22 cellular contexts compared by ENCODE assay signal in genomic region chr21:36676039-36676950, GRCh38. TPM values are rescaled to one million over a fixed set of nuclear protein-coding genes. Genes with fewer than 3 reads are reported as not detected.
A peak's percentile ranks its signal among the peaks of the same experiment; 100 is the strongest.
DNase-seq lines count a peak whose midpoint lies in the region; ATAC-seq and TF ChIP-seq lines count a peak whose summit lies in the region.
"Had no signal": no experiment of that assay in that cellular context is flagged by ENCODE, and none has a peak within 500 bp of the region (broad histone marks: within the 10 kb centered on the region; RNA-seq: fewer than 3 reads in every experiment).

No MANE protein-coding gene starts in this region.

- H3K36me3 Mint-ChIP-seq in WTC11 = peaks cover 6% of the 10 kb centered on the region; the same call in 1 of the 2 replicates
- no peaks in the 10 kb centered on the region for H3K36me3 Mint-ChIP-seq in endothelial cell (ENCODE audit: low read depth, unreplicated experiment)

- peaks cover 83% of the 10 kb centered on the region for H3K27me3 Mint-ChIP-seq in WTC11 (ENCODE audit: low read depth)
- H3K27me3 Mint-ChIP-seq in endothelial cell (ENCODE audit: unreplicated experiment) = peaks cover 6% of the 10 kb centered on the region

- CTCF ChIA-PET in HEK293T (lab: Yijun Ruan, JAX) = no interaction called here
- CTCF ChIA-PET in WTC11 (lab: Charles Lee) = interaction anchor here (2.0 kb wide), 1 partner anchor 46 kb away, joined by 6 read pairs; no protein-coding TSS in a partner anchor

- no peak overlapping the region for H2AK5ac ChIP-seq in neuronal stem cell (ENCODE audit: low read depth, low read length)

- no peaks in the 10 kb centered on the region for H3K79me1 ChIP-seq in neuronal stem cell (ENCODE audit: low read depth, low read length)

- POLR2A ChIA-PET in HEK293T (lab: Yijun Ruan, JAX) (no interaction called here), WTC11 (lab: Charles Lee) (no interaction called here)

- H3K4ac ChIP-seq in neuronal stem cell (ENCODE audit: low read length) = no peak overlapping the region

- H3K4me3 ChIP-seq in neuronal stem cell (ENCODE audit: low read length in 2 of 2) = no peak overlapping the region
- H3K4me3 ChIP-seq: A549; BLaER1 treated with 17β-estradiol and CSF1 and Interleukin-3, amounts not matched to agents 10 nM and 100 nM; GM23248; Peyer's patch had no signal

- DNase-seq in HEK293T (ENCODE audit: extremely low spot score) = no peak
- no peak for DNase-seq in WTC11 (ENCODE audit: low spot score)
- DNase-seq in iPS-NIHi11 (ENCODE audit: low spot score) = peak; percentile 49
- peak; percentile 24 for DNase-seq in neuronal stem cell (ENCODE audit: low spot score)
- DNase-seq in NCI-H128 (lab: John Stamatoyannopoulos, UW; ENCODE audit: unreplicated experiment) = no peak
- no peak for DNase-seq in endothelial cell (ENCODE audit: low spot score)
- DNase-seq: AML-193; CD4-positive, alpha-beta T cell; GM23248; HCEC 1CT; Kasumi-1; NCI-H1092 treated with DMSO at 0.1 percent for 48 hours; NCI-H1436 treated with DMSO at 0.1 percent for 48 hours; NCI-H187 treated with DMSO at 0.1 percent for 48 hours; NCI-H2107; NCI-H526 treated with DMSO at 0.1 percent for 48 hours; Peyer's patch; SHP77 treated with DMSO at 0.1 percent for 48 hours; T-helper 1 cell had no signal

- WGBS in neuronal stem cell (ENCODE audit: extremely low coverage in 2 of 2, insufficient read length in 2 of 2, insufficient replicate concordance in 1 of 2), 2 donors = no CpG with 5 or more reads among the region's 6 CpGs

- no peak overlapping the region for H2BK15ac ChIP-seq in neuronal stem cell (ENCODE audit: low read length)

- H3K27ac Mint-ChIP-seq in WTC11 (no peak overlapping the region), endothelial cell (ENCODE audit: unreplicated experiment) (no peak overlapping the region)
- H3K27ac Mint-ChIP-seq: CD4-positive, alpha-beta T cell had no signal

- no peak overlapping the region for H3K23ac ChIP-seq in neuronal stem cell (ENCODE audit: low read depth, low read length, poor library complexity)

- H3K18ac ChIP-seq in neuronal stem cell (ENCODE audit: low read length) = no peak overlapping the region

- no peak overlapping the region for H2BK5ac ChIP-seq in neuronal stem cell (ENCODE audit: low read length)

- H3K36me3 ChIP-seq in neuronal stem cell (replicated peaks in 1 of 2; ENCODE audit: control insufficient read depth in 2 of 2, insufficient read depth in 2 of 2, low read length in 2 of 2) = no peaks in the 10 kb centered on the region
- H3K36me3 ChIP-seq: BLaER1 treated with 17β-estradiol and CSF1 and Interleukin-3, amounts not matched to agents 10 nM and 100 nM; Peyer's patch had no signal

- TF ChIP-seq CTCF in WTC11 (IDR thresholded peaks at IDR 0.05) (no peak), endothelial cell (IDR thresholded peaks at IDR 0.05; ENCODE audit: unreplicated experiment) (no peak)

- no peak overlapping the region for H2BK120ac ChIP-seq in neuronal stem cell (ENCODE audit: low read depth, low read length)

- peaks cover 0 to 2% of the 10 kb centered on the region in 2 donors for H3K4me1 ChIP-seq in neuronal stem cell (ENCODE audit: control insufficient read depth in 2 of 2, insufficient read depth in 1 of 2, low read depth in 1 of 2, low read length in 2 of 2)
- H3K4me1 ChIP-seq: BLaER1 treated with 17β-estradiol and CSF1 and Interleukin-3, amounts not matched to agents 10 nM and 100 nM; Peyer's patch had no signal

- no peak overlapping the region for H2BK12ac ChIP-seq in neuronal stem cell (ENCODE audit: low read length)

- H3K4me2 ChIP-seq in neuronal stem cell (ENCODE audit: insufficient read depth, low read length, poor library complexity, severe bottlenecking) = no peak overlapping the region
- H3K4me2 ChIP-seq: A549; BLaER1 treated with 17β-estradiol and CSF1 and Interleukin-3, amounts not matched to agents 10 nM and 100 nM had no signal

- H3K4me3 Mint-ChIP-seq in WTC11 (no peak overlapping the region), endothelial cell (ENCODE audit: unreplicated experiment) (no peak overlapping the region)
- H3K4me3 Mint-ChIP-seq: CD4-positive, alpha-beta T cell had no signal

- H3K9ac ChIP-seq in neuronal stem cell (ENCODE audit: low read depth, low read length, poor library complexity) = no peak overlapping the region
- H3K9ac ChIP-seq: BLaER1 treated with 17β-estradiol and CSF1 and Interleukin-3, amounts not matched to agents 10 nM and 100 nM; GM23248 had no signal

- H3K9me3 Mint-ChIP-seq in WTC11 = peaks cover 16% of the 10 kb centered on the region
- H3K9me3 Mint-ChIP-seq in endothelial cell (ENCODE audit: unreplicated experiment) = no peaks in the 10 kb centered on the region

- H3K27ac ChIP-seq in neuronal stem cell (replicated peaks; ENCODE audit: low read length) = no peak overlapping the region
- H3K27ac ChIP-seq: A549; BLaER1 treated with 17β-estradiol and CSF1 and Interleukin-3, amounts not matched to agents 10 nM and 100 nM; GM23248; Peyer's patch had no signal

- H3K27me3 ChIP-seq in neuronal stem cell (ENCODE audit: control insufficient read depth in 3 of 3, insufficient read depth in 3 of 3, low read depth in 1 of 3, low read length in 3 of 3) = peaks cover 0 to 25% (median 0%) of the 10 kb centered on the region in 3 experiments
- H3K27me3 ChIP-seq: BLaER1 treated with 17β-estradiol and CSF1 and Interleukin-3, amounts not matched to agents 10 nM and 100 nM; Peyer's patch had no signal

- no peak overlapping the region for H4K8ac ChIP-seq in neuronal stem cell (ENCODE audit: low read depth, low read length)

- H2AFZ ChIP-seq in neuronal stem cell (ENCODE audit: low read length) = no peak overlapping the region
- H2AFZ ChIP-seq: GM23248 had no signal

- H3K9me3 ChIP-seq in neuronal stem cell (replicated peaks in 1 of 2; ENCODE audit: control insufficient read depth in 2 of 2, insufficient read depth in 1 of 2, low read depth in 1 of 2, low read length in 2 of 2) = peaks cover 0 to 6% of the 10 kb centered on the region in 2 donors

- H3K14ac ChIP-seq in neuronal stem cell (ENCODE audit: low read length) = no peak overlapping the region

- peaks cover 14% of the 10 kb centered on the region for H3K4me1 Mint-ChIP-seq in WTC11
- H3K4me1 Mint-ChIP-seq in endothelial cell (ENCODE audit: unreplicated experiment) = peaks cover 7% of the 10 kb centered on the region

- ATAC-seq in WTC11 (peak; percentile 74), HG02678 (IDR thresholded peaks at IDR 0.05; ENCODE audit: unreplicated experiment) (no peak)
- ATAC-seq: A549 had no signal

- H4K91ac ChIP-seq in neuronal stem cell (ENCODE audit: low read depth, low read length, poor library complexity) = no peak overlapping the region

TF ChIP-seq in HEK293T, 16 proteins besides CTCF, POLR2A, EP300 and RAD21:
- TF ChIP-seq NFRKB (IDR thresholded peaks at IDR 0.05) (no peak), FOXA1 (IDR thresholded peaks at IDR 0.05) (no peak), CTBP1 (IDR thresholded peaks at IDR 0.05; ENCODE audit: borderline replicate concordance) (no peak), FOXM1 (IDR thresholded peaks at IDR 0.05; ENCODE audit: borderline replicate concordance) (peak; percentile 42; the same call in 1 of the 2 replicates), ELF4 (IDR thresholded peaks at IDR 0.05) (no peak), TARDBP (IDR thresholded peaks at IDR 0.05) (no peak)

TF ChIP-seq in WTC11, 78 proteins besides CTCF, POLR2A, EP300 and RAD21 (continues in another document):
- TF ChIP-seq SMAD3 (CRISPR knock-in tag; IDR thresholded peaks at IDR 0.05; ENCODE audit: borderline replicate concordance) = no peak
- no peak for TF ChIP-seq ERG (CRISPR knock-in tag; IDR thresholded peaks at IDR 0.05)
- TF ChIP-seq ARID4B (CRISPR knock-in tag; IDR thresholded peaks at IDR 0.05; ENCODE audit: borderline replicate concordance) = no peak
- TF ChIP-seq JUN (CRISPR knock-in tag; IDR thresholded peaks at IDR 0.05) = no peak

RNA-seq across cellular contexts. Expression of gene SIM2, which starts 22.6 kb away (rescaled TPM):
- total RNA-seq in WTC11 (2021) (0.09 to 0.17 TPM (median 0.11 TPM) in 3 replicates), endothelial cell (ENCODE audit: unreplicated experiment) (17.1 TPM)
- polyA plus RNA-seq in neuronal stem cell (2013, experiment 1 of 2) = 0.06 TPM
- 0.08 TPM for polyA plus RNA-seq in neuronal stem cell (2013, experiment 2 of 2)
- total RNA-seq: CD4-positive, alpha-beta T cell; GM23248; Peyer's patch had no signal

Comparison
In these comparisons a context has a peak if more than half of its experiments do, and no peak if none do; other contexts are left out.
1. DNase-seq: peak in iPS-NIHi11 (single experiment) and neuronal stem cell (single experiment); none in HEK293T (single experiment), WTC11 (single experiment), NCI-H128 (single experiment) and endothelial cell (single experiment).
2. RNA of gene SIM2, which starts 22.6 kb away (total RNA-seq): 17.1 TPM in endothelial cell (single experiment); 0.09 to 0.17 TPM in WTC11; every median in the first group is over 10 times any median in the second.